In the genomic region with DNA sequence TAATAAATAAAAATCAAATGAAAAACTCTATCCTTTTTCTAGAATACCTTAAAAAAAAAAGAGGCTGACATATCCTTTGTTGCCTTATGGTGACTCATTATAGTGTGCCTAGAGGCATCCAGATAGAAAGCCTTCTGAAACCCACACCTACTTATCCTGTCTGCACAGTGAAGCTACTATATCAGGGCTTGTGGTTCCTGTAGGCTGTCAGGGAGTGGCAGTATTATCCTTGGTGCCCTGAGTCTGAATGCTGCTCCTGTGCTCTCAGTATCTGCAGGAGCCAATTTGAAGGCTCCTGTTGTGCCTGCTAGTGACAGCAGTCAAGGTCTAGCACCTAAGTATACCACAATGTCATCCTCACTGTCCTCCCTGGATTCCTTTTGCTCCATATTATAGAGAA, we compare ENCODE assay signal across 8 cellular contexts.
DNase-seq lines count a peak whose midpoint lies in the region; ATAC-seq and TF ChIP-seq lines count a peak whose summit lies in the region.

No MANE protein-coding gene starts in this region.

- peaks cover 0 to 6% (median 0%) of the 10 kb centered on the region in 3 donors for H3K9me3 ChIP-seq in gastroesophageal sphincter

- TF ChIP-seq EP300 in gastroesophageal sphincter (IDR thresholded peaks at IDR 0.05), result no peak

- H3K27ac ChIP-seq in gastroesophageal sphincter, result no peak overlapping the region

- TF ChIP-seq CTCF in epithelial cell of esophagus (IDR thresholded peaks at IDR 0.05; ENCODE audit: insufficient read depth, low read depth, low read length, missing control alignments), result peak; percentile 43
- TF ChIP-seq CTCF in gastroesophageal sphincter (IDR thresholded peaks at IDR 0.05), result no peak

- no peaks in the 10 kb centered on the region for H3K36me3 ChIP-seq in gastroesophageal sphincter

- no peaks in the 10 kb centered on the region for H3K27me3 ChIP-seq in gastroesophageal sphincter

- DNase-seq in Daoy (ENCODE audit: low read depth), result peak; percentile 48
- peak; percentile 59 for DNase-seq in HT-29 (ENCODE audit: low spot score)
- DNase-seq in epithelial cell of esophagus (ENCODE audit: low read depth), result peak; percentile 94
- no peak for DNase-seq in amniotic stem cell (lab: John Stamatoyannopoulos, UW)

- H3K4me1 ChIP-seq in gastroesophageal sphincter, result no peaks in the 10 kb centered on the region

- H3K4me3 ChIP-seq in epithelial cell of esophagus (ENCODE audit: low read length) (no peak overlapping the region), gastroesophageal sphincter (no peak overlapping the region)

- peak; percentile 70 for ATAC-seq in GM21526 (IDR thresholded peaks at IDR 0.05; ENCODE audit: low FRiP score, unreplicated experiment)
- ATAC-seq in GM18520 (IDR thresholded peaks at IDR 0.05; ENCODE audit: unreplicated experiment), result no peak
- no peak for ATAC-seq in GM21515 (IDR thresholded peaks at IDR 0.05; ENCODE audit: unreplicated experiment)
- no peak for ATAC-seq in gastroesophageal sphincter

- no peak for TF ChIP-seq POLR2A in gastroesophageal sphincter (IDR thresholded peaks at IDR 0.05)
